In genomic region chr10:32360241-32360640, GRCh38 we compare ENCODE assay signal across 17 cellular contexts. TPM values are rescaled to one million over a fixed set of nuclear protein-coding genes. Genes with fewer than 3 reads are reported as not detected.
A peak's percentile ranks its signal among the peaks of the same experiment; 100 is the strongest.
DNase-seq lines count a peak whose midpoint lies in the region; ATAC-seq lines count a peak whose summit lies in the region.
"Had no signal": no experiment of that assay in that cellular context is flagged by ENCODE, and none has a peak within 500 bp of the region (broad histone marks: within the 10 kb centered on the region; RNA-seq: fewer than 3 reads in every experiment).

No MANE protein-coding gene starts in this region.

- no peak overlapping the region for H3K4me3 Mint-ChIP-seq in activated naive CD4-positive, alpha-beta T cell treated with anti-CD3 and anti-CD28 coated beads, Interleukin-2, amount 50 U/mL, for 24 hours
- no peak overlapping the region for H3K4me3 Mint-ChIP-seq in effector memory CD8-positive, alpha-beta T cell
- peak overlapping the region in 1 of 10 donors; percentile 13 for H3K4me3 Mint-ChIP-seq in naive thymus-derived CD8-positive, alpha-beta T cell

- no peak for ATAC-seq in effector memory CD8-positive, alpha-beta T cell (replicated peaks)
- ATAC-seq in naive thymus-derived CD8-positive, alpha-beta T cell = no peak

- DNase-seq in NCI-H146 (lab: John Stamatoyannopoulos, UW) (peak; percentile 16), NCI-H146 treated with DMSO at 0.1 percent for 48 hours (lab: John Stamatoyannopoulos, UW; ENCODE audit: unreplicated experiment) (no peak), midbrain (lab: John Stamatoyannopoulos, UW) (no peak), MV-4-11 (lab: John Stamatoyannopoulos, UW) (no peak)
- no peak for DNase-seq in activated naive CD4-positive, alpha-beta T cell treated with anti-CD3 and anti-CD28 coated beads, Interleukin-2, amount 50 U/mL, for 16 hours
- DNase-seq in effector memory CD8-positive, alpha-beta T cell = no peak
- DNase-seq in naive thymus-derived CD8-positive, alpha-beta T cell = no peak
- DNase-seq: 8988T; DMS 273 treated with DMSO at 0.1 percent for 48 hours; GDM1; NCI-H1092 treated with DMSO at 0.1 percent for 48 hours; NCI-H187 treated with DMSO at 0.1 percent for 48 hours; NCI-H345; NCI-H526 treated with DMSO at 0.1 percent for 48 hours; NK-92 treated with Interleukin-12 subunit alpha and Interleukin-12 subunit beta, amount 100 ng/mL, for 24 hours; SHP77 had no signal

- peak overlapping the region; percentile 1 for H3K27ac Mint-ChIP-seq in activated naive CD4-positive, alpha-beta T cell treated with anti-CD3 and anti-CD28 coated beads, Interleukin-2, amount 50 U/mL, for 24 hours
- H3K27ac Mint-ChIP-seq in effector memory CD8-positive, alpha-beta T cell = peak overlapping the region; percentile 15 to 23
- H3K27ac Mint-ChIP-seq in naive thymus-derived CD8-positive, alpha-beta T cell = peak overlapping the region in 6 of 10 donors; percentile 5 to 59 (median 34)

- H3K4me1 Mint-ChIP-seq in activated naive CD4-positive, alpha-beta T cell treated with anti-CD3 and anti-CD28 coated beads, Interleukin-2, amount 50 U/mL, for 24 hours = peaks cover 79% of the 10 kb centered on the region
- H3K4me1 Mint-ChIP-seq in effector memory CD8-positive, alpha-beta T cell (ENCODE audit: low read depth in 2 of 2) = peaks cover 45 to 51% of the 10 kb centered on the region in 2 donors
- H3K4me1 Mint-ChIP-seq in naive thymus-derived CD8-positive, alpha-beta T cell = peaks cover 37 to 75% (median 66%) of the 10 kb centered on the region in 4 donors

- POLR2A ChIA-PET in naive thymus-derived CD8-positive, alpha-beta T cell (lab: Charles Lee) = interaction anchor here (0.6 to 0.7 kb wide), 2 partner anchors 8 to 13 kb away, joined by 3 read pairs; no protein-coding TSS in a partner anchor

- H3K36me3 Mint-ChIP-seq in activated naive CD4-positive, alpha-beta T cell treated with anti-CD3 and anti-CD28 coated beads, Interleukin-2, amount 50 U/mL, for 24 hours = peaks cover 21% of the 10 kb centered on the region
- peaks cover 7% of the 10 kb centered on the region for H3K36me3 Mint-ChIP-seq in effector memory CD8-positive, alpha-beta T cell (ENCODE audit: insufficient read depth)
- peaks cover 13 to 30% (median 16%) of the 10 kb centered on the region in 3 donors for H3K36me3 Mint-ChIP-seq in naive thymus-derived CD8-positive, alpha-beta T cell

- no peaks in the 10 kb centered on the region for H3K27me3 Mint-ChIP-seq in activated naive CD4-positive, alpha-beta T cell treated with anti-CD3 and anti-CD28 coated beads, Interleukin-2, amount 50 U/mL, for 24 hours
- H3K27me3 Mint-ChIP-seq in effector memory CD8-positive, alpha-beta T cell = no peaks in the 10 kb centered on the region
- no peaks in the 10 kb centered on the region for H3K27me3 Mint-ChIP-seq in naive thymus-derived CD8-positive, alpha-beta T cell

- no peaks in the 10 kb centered on the region for H3K9me3 Mint-ChIP-seq in activated naive CD4-positive, alpha-beta T cell treated with anti-CD3 and anti-CD28 coated beads, Interleukin-2, amount 50 U/mL, for 24 hours
- no peaks in the 10 kb centered on the region for H3K9me3 Mint-ChIP-seq in effector memory CD8-positive, alpha-beta T cell
- H3K9me3 Mint-ChIP-seq in naive thymus-derived CD8-positive, alpha-beta T cell = peaks cover 0 to 13% (median 0%) of the 10 kb centered on the region in 9 donors

RNA-seq across cellular contexts. Expression of gene EPC1, which starts 13.3 kb away (rescaled TPM):
- 100 to 1,000 TPM; 128 to 131 TPM for total RNA-seq in naive thymus-derived CD8-positive, alpha-beta T cell
- polyA plus RNA-seq in naive thymus-derived CD8-positive, alpha-beta T cell = 10 to 100 TPM; 36.9 to 48.5 (median 46.2) TPM
